In the genomic region with DNA sequence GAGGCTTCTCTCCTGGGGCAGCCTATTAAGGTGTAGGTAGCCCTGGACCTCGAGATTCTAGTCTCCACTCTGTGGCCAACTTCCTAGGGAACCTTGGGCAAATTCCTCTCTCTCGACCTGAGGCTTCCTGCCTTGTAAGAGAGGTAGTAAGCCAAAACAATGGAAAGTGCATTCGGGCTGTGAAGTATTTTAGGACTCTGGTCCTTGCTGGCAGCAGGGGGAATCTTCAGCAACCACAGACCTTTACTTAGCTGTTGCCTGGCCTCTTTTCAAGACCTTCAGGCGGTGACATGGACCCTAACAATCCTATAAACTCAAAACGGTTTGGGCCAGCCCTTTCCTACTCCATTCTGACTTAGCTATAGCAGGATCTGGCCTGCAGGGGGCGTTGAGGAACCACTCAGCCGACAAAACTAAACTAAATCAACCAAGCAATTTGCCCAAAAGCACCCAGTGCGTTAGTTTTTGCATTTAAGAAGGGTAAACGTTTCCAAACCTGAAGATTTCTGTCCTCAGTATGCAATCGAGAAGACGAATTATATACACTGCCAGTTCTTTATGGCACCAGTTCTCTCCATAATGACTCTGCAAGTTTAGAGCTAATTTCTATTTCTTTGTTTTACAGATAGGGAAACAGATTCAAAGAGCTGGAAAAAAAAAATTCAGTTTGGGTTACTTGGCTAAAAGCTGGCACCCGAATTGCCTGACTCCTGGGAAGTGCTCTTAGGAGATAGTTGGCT, we compare ENCODE assay signal across 1 cellular context.
TF ChIP-seq lines count a peak whose summit lies in the region.

No MANE protein-coding gene starts in this region.

TF ChIP-seq in GM12878, 131 proteins besides CTCF, POLR2A, EP300 and RAD21 (continued from another document):
- TF ChIP-seq REST (IDR thresholded peaks at IDR 0.05; ENCODE audit: low read depth, low read length) (no peak), MXI1 (IDR thresholded peaks at IDR 0.05; ENCODE audit: low read depth, low read length) (no peak), TBL1XR1 (IDR thresholded peaks at IDR 0.05; ENCODE audit: low read depth, low read length) (no peak), BMI1 (IDR thresholded peaks at IDR 0.05; ENCODE audit: borderline replicate concordance) (no peak), ZNF217 (IDR thresholded peaks at IDR 0.05) (no peak), CREB1 (IDR thresholded peaks at IDR 0.05; ENCODE audit: low read depth) (no peak), ZSCAN29 (IDR thresholded peaks at IDR 0.05) (no peak), HCFC1 (IDR thresholded peaks at IDR 0.05; ENCODE audit: low read length) (no peak), CHD1 (IDR thresholded peaks at IDR 0.05; ENCODE audit: low read depth, low read length) (no peak), GABPA (IDR thresholded peaks at IDR 0.05; ENCODE audit: low read depth) (no peak), NBN (IDR thresholded peaks at IDR 0.05) (peak; percentile 15; the same call in 1 of the 2 replicates), CHD2 (IDR thresholded peaks at IDR 0.05; ENCODE audit: borderline replicate concordance, low read depth, low read length) (no peak), CEBPB (IDR thresholded peaks at IDR 0.05; ENCODE audit: borderline replicate concordance in 1 of 2, low read depth in 2 of 2, low read length in 2 of 2) (no peak), SP1 (IDR thresholded peaks at IDR 0.05; ENCODE audit: low read depth, low read length) (no peak)
- TF ChIP-seq, protein P1, sequence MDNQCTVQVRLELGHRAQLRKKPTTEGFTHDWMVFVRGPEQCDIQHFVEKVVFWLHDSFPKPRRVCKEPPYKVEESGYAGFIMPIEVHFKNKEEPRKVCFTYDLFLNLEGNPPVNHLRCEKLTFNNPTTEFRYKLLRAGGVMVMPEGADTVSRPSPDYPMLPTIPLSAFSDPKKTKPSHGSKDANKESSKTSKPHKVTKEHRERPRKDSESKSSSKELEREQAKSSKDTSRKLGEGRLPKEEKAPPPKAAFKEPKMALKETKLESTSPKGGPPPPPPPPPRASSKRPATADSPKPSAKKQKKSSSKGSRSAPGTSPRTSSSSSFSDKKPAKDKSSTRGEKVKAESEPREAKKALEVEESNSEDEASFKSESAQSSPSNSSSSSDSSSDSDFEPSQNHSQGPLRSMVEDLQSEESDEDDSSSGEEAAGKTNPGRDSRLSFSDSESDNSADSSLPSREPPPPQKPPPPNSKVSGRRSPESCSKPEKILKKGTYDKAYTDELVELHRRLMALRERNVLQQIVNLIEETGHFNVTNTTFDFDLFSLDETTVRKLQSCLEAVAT (IDR thresholded peaks at IDR 0.05), result no peak
- TF ChIP-seq, protein P2, sequence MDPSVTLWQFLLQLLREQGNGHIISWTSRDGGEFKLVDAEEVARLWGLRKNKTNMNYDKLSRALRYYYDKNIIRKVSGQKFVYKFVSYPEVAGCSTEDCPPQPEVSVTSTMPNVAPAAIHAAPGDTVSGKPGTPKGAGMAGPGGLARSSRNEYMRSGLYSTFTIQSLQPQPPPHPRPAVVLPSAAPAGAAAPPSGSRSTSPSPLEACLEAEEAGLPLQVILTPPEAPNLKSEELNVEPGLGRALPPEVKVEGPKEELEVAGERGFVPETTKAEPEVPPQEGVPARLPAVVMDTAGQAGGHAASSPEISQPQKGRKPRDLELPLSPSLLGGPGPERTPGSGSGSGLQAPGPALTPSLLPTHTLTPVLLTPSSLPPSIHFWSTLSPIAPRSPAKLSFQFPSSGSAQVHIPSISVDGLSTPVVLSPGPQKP (IDR thresholded peaks at IDR 0.05; ENCODE audit: low read depth, low read length), result no peak
